ENCODE assay signal across 11 cellular contexts in genomic region chr7:154255324-154255723, GRCh38.
"Had no signal": no experiment of that assay in that cellular context is flagged by ENCODE, and none has a peak within 500 bp of the region (broad histone marks: within the 10 kb centered on the region; RNA-seq: fewer than 3 reads in every experiment).

No MANE protein-coding gene starts in this region.

- DNase-seq: activated CD4-positive, CD25-positive, alpha-beta regulatory T cell treated with anti-CD3 and anti-CD28 coated beads, Interleukin-2, amount 50 U/mL, for 72 hours; activated naive CD4-positive, alpha-beta T cell treated with anti-CD3 and anti-CD28 coated beads, Interleukin-2, amount 10 ng/mL, durations not matched to agents 7 days and 5 days; islet precursor cell; right cardiac atrium; small intestine had no signal

- H3K9me3 ChIP-seq: ascending aorta, breast epithelium, suprapubic skin had no signal

- H3K36me3 ChIP-seq: ascending aorta, breast epithelium, suprapubic skin had no signal

- H3K4me3 ChIP-seq: ascending aorta, breast epithelium, suprapubic skin had no signal

- H3K4me3 Mint-ChIP-seq: activated naive CD4-positive, alpha-beta T cell treated with anti-CD3 and anti-CD28 coated beads, Interleukin-2, amount 10 ng/mL, durations not matched to agents 7 days and 5 days; stimulated activated naive CD8-positive, alpha-beta T cell treated with anti-CD3 and anti-CD28 coated beads, Interleukin-15, Interleukin-2, amounts not matched to agents 100 ng/mL and 50 ng/mL, for 24 hours; type B pancreatic cell had no signal

- H3K27ac ChIP-seq: ascending aorta, breast epithelium, suprapubic skin had no signal

- H3K4me1 Mint-ChIP-seq: activated naive CD4-positive, alpha-beta T cell treated with anti-CD3 and anti-CD28 coated beads, Interleukin-2, amount 10 ng/mL, durations not matched to agents 7 days and 5 days had no signal

- H3K4me1 ChIP-seq: ascending aorta, breast epithelium, suprapubic skin had no signal

- H3K36me3 Mint-ChIP-seq: activated naive CD4-positive, alpha-beta T cell treated with anti-CD3 and anti-CD28 coated beads, Interleukin-2, amount 10 ng/mL, durations not matched to agents 7 days and 5 days; type B pancreatic cell had no signal

- H3K27me3 Mint-ChIP-seq: activated naive CD4-positive, alpha-beta T cell treated with anti-CD3 and anti-CD28 coated beads, Interleukin-2, amount 10 ng/mL, durations not matched to agents 7 days and 5 days; stimulated activated naive CD8-positive, alpha-beta T cell treated with anti-CD3 and anti-CD28 coated beads, Interleukin-15, Interleukin-2, amounts not matched to agents 100 ng/mL and 50 ng/mL, for 24 hours had no signal

- H3K27ac Mint-ChIP-seq: activated naive CD4-positive, alpha-beta T cell treated with anti-CD3 and anti-CD28 coated beads, Interleukin-2, amount 10 ng/mL, durations not matched to agents 7 days and 5 days; progenitor cell of endocrine pancreas; stimulated activated naive CD8-positive, alpha-beta T cell treated with anti-CD3 and anti-CD28 coated beads, Interleukin-15, Interleukin-2, amounts not matched to agents 100 ng/mL and 50 ng/mL, for 24 hours; type B pancreatic cell had no signal

- H3K27me3 ChIP-seq: ascending aorta, breast epithelium, suprapubic skin had no signal
